Comparison of ENCODE assay signal across 23 cellular contexts in the genomic region with DNA sequence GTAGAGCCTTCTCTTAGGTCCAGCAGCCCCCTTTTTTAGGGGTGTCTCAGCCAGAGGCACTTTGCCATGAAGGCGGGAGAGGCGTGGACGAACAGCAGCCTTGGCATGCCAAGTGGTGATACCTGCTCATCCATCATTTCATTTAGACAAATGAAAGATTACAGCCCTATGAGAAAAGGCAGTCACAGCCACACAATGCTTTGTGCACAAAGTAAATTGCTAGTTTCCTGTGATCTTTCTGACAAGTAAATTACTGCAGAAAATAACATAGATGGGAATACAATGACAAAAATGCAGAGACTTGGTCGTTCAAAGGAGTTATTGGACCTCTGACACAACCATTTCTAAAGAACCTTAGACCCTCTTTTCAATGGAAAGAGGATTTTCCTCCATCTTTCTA.
"Had no signal": no experiment of that assay in that cellular context is flagged by ENCODE, and none has a peak within 500 bp of the region (broad histone marks: within the 10 kb centered on the region; RNA-seq: fewer than 3 reads in every experiment).

No MANE protein-coding gene starts in this region.

- H3K4me3 Mint-ChIP-seq: effector memory CD8-positive, alpha-beta T cell; memory B cell; naive B cell; natural killer cell treated with Interleukin-12 subunit alpha and Interleukin-12 subunit beta and Interleukin-15 and Interleukin-18, amount 100 ng/mL, for 72 hours; neural progenitor cell; stimulated activated naive CD8-positive, alpha-beta T cell treated with anti-CD3 and anti-CD28 coated beads, Interleukin-15, amount 100 ng/mL, for 72 hours had no signal

- H3K9me3 ChIP-seq: mucosa of descending colon, prostate gland, right atrium auricular region, suprapubic skin, transverse colon had no signal

- H3K36me3 Mint-ChIP-seq: memory B cell, naive B cell, neural progenitor cell had no signal

- H2AFZ ChIP-seq: neural progenitor cell had no signal

- H3K4me3 ChIP-seq: lung, mucosa of descending colon, neural progenitor cell, prostate gland, right atrium auricular region, smooth muscle cell, suprapubic skin, transverse colon had no signal

- H3K4me1 ChIP-seq: prostate gland, right atrium auricular region, suprapubic skin, transverse colon had no signal

- H3K36me3 ChIP-seq: neural progenitor cell, prostate gland, right atrium auricular region, suprapubic skin, transverse colon had no signal

- H3K9ac ChIP-seq: neural progenitor cell had no signal

- H3K27ac Mint-ChIP-seq: effector memory CD8-positive, alpha-beta T cell; memory B cell; naive B cell; natural killer cell treated with Interleukin-12 subunit alpha and Interleukin-12 subunit beta and Interleukin-15 and Interleukin-18, amount 100 ng/mL, for 72 hours; neural progenitor cell; stimulated activated naive CD8-positive, alpha-beta T cell treated with anti-CD3 and anti-CD28 coated beads, Interleukin-15, amount 100 ng/mL, for 72 hours had no signal

- H3K27me3 ChIP-seq: neural progenitor cell, right atrium auricular region, suprapubic skin, transverse colon had no signal

- ATAC-seq: effector memory CD8-positive, alpha-beta T cell; left lobe of liver; mucosa of descending colon; natural killer cell treated with Interleukin-12 subunit alpha and Interleukin-12 subunit beta and Interleukin-15 and Interleukin-18, amount 100 ng/mL, for 72 hours; sciatic nerve; stimulated activated naive CD8-positive, alpha-beta T cell treated with anti-CD3 and anti-CD28 coated beads, Interleukin-15, amount 100 ng/mL, for 72 hours had no signal

- DNase-seq: cortex of kidney; effector memory CD8-positive, alpha-beta T cell; erythroblast; kidney; mucosa of descending colon; naive B cell; stimulated activated CD4-positive, alpha-beta T cell treated with anti-CD3 and anti-CD28 coated beads, Interleukin-12 subunit alpha, Interleukin-12 subunit beta, amount 100 ng/mL, for 4 hours; stimulated activated CD4-positive, alpha-beta T cell treated with anti-CD3 and anti-CD28 coated beads, Interleukin-1b, Interleukin-23, amount 100 ng/mL, for 48 hours; stimulated activated CD4-positive, alpha-beta T cell treated with anti-CD3 and anti-CD28 coated beads, Interleukin-4, amount 100 ng/mL, for 1 hour; stimulated activated CD8-positive, alpha-beta memory T cell treated with anti-CD3 and anti-CD28 coated beads, Interleukin-4, amount 100 ng/mL, for 48 hours; stimulated activated naive CD4-positive, alpha-beta T cell; stimulated activated naive CD8-positive, alpha-beta T cell treated with anti-CD3 and anti-CD28 coated beads, Interleukin-15, amount 100 ng/mL, for 72 hours; transverse colon had no signal

- H3K27me3 Mint-ChIP-seq: effector memory CD8-positive, alpha-beta T cell; memory B cell; naive B cell; natural killer cell treated with Interleukin-12 subunit alpha and Interleukin-12 subunit beta and Interleukin-15 and Interleukin-18, amount 100 ng/mL, for 72 hours; stimulated activated naive CD8-positive, alpha-beta T cell treated with anti-CD3 and anti-CD28 coated beads, Interleukin-15, amount 100 ng/mL, for 72 hours had no signal

- H3K4me2 ChIP-seq: neural progenitor cell, smooth muscle cell had no signal

- H3K27ac ChIP-seq: neural progenitor cell, prostate gland, right atrium auricular region, suprapubic skin, transverse colon had no signal

- H3K4me1 Mint-ChIP-seq: memory B cell; naive B cell; stimulated activated naive CD8-positive, alpha-beta T cell treated with anti-CD3 and anti-CD28 coated beads, Interleukin-15, amount 100 ng/mL, for 72 hours had no signal
